ENCODE assay signal across 11 cellular contexts in genomic region chr7:37344886-37345579, GRCh38.
DNase-seq lines count a peak whose midpoint lies in the region; ATAC-seq and TF ChIP-seq lines count a peak whose summit lies in the region.
"Had no signal": no experiment of that assay in that cellular context is flagged by ENCODE, and none has a peak within 500 bp of the region (broad histone marks: within the 10 kb centered on the region; RNA-seq: fewer than 3 reads in every experiment).

No MANE protein-coding gene starts in this region.

- H3K4me1 ChIP-seq in DOHH2 (ENCODE audit: control insufficient read depth, low read length) (peaks cover 75% of the 10 kb centered on the region), OCI-LY3 (ENCODE audit: low read length) (peaks cover 39% of the 10 kb centered on the region), right atrium auricular region (peaks cover 0 to 17% of the 10 kb centered on the region in 2 donors)

- H3K9me2 ChIP-seq in DOHH2 (replicated peaks; ENCODE audit: control insufficient read depth, low read length): no peaks in the 10 kb centered on the region

- TF ChIP-seq CTCF in DOHH2 (IDR thresholded peaks at IDR 0.05; ENCODE audit: low read depth, low read length, poor library complexity, severe bottlenecking) (no peak), OCI-LY3 (IDR thresholded peaks at IDR 0.05; ENCODE audit: low read depth, low read length) (no peak), right atrium auricular region (IDR thresholded peaks at IDR 0.05) (no peak)

- H4K20me1 ChIP-seq in DOHH2 (ENCODE audit: control insufficient read depth, insufficient read depth, low read depth, low read length) (no peaks in the 10 kb centered on the region), OCI-LY3 (ENCODE audit: insufficient read depth, low read length) (peaks cover 2% of the 10 kb centered on the region; the same call in 1 of the 2 replicates)

- peak overlapping the region; percentile 84 for H3K27ac ChIP-seq in DOHH2 (ENCODE audit: low read depth, low read length)
- H3K27ac ChIP-seq in OCI-LY3 (ENCODE audit: low read length): peak overlapping the region; percentile 98
- H3K27ac ChIP-seq in right atrium auricular region: peak overlapping the region; percentile 50 to 60
- H3K27ac ChIP-seq: thoracic aorta had no signal

- H3K27me3 ChIP-seq in DOHH2 (ENCODE audit: control insufficient read depth, low read length): no peaks in the 10 kb centered on the region
- no peaks in the 10 kb centered on the region for H3K27me3 ChIP-seq in OCI-LY3 (ENCODE audit: low read depth, low read length)
- no peaks in the 10 kb centered on the region for H3K27me3 ChIP-seq in right atrium auricular region

- H3K9me3 ChIP-seq in DOHH2 (ENCODE audit: control insufficient read depth, insufficient read depth, low read length) (no peaks in the 10 kb centered on the region), OCI-LY3 (ENCODE audit: insufficient read depth, low read length) (no peaks in the 10 kb centered on the region), right atrium auricular region (no peaks in the 10 kb centered on the region)
- H3K9me3 ChIP-seq: thoracic aorta had no signal

- peak overlapping the region; percentile 40; the same call in 1 of the 2 replicates for H3K9ac ChIP-seq in OCI-LY3 (ENCODE audit: low read length)

- DNase-seq in right atrium auricular region (ENCODE audit: low spot score) (no peak), NOMO-1 treated with dmso at 0.1 percent for 144 hours (lab: John Stamatoyannopoulos, UW; ENCODE audit: unreplicated experiment) (no peak), epidermal melanocyte (ENCODE audit: insufficient read length, low spot score) (no peak), 8988T (no peak), cerebellar nuclear complex (lab: John Stamatoyannopoulos, UW) (no peak)
- DNase-seq: DMS79 treated with DMSO at 0.1 percent for 48 hours, NCI-H345 had no signal

- H3K4me2 ChIP-seq in DOHH2 (ENCODE audit: low read length) (peak overlapping the region; percentile 96), OCI-LY3 (ENCODE audit: low read length) (peak overlapping the region; percentile 89)

- H3K79me2 ChIP-seq in DOHH2 (ENCODE audit: control insufficient read depth, low read length): peaks cover 37% of the 10 kb centered on the region
- H3K79me2 ChIP-seq in OCI-LY3 (ENCODE audit: low read length): peaks cover 59% of the 10 kb centered on the region

- H3K4me3 ChIP-seq in DOHH2 (ENCODE audit: low read length): peak overlapping the region; percentile 49
- H3K4me3 ChIP-seq in OCI-LY3 (ENCODE audit: low read length): peak overlapping the region; percentile 38
- H3K4me3 ChIP-seq in right atrium auricular region: no peak overlapping the region
- H3K4me3 ChIP-seq: thoracic aorta had no signal

- H3K36me3 ChIP-seq in DOHH2 (ENCODE audit: control insufficient read depth, low read length): peaks cover 13% of the 10 kb centered on the region
- H3K36me3 ChIP-seq in OCI-LY3 (replicated peaks; ENCODE audit: low read depth, low read length): peaks cover 14% of the 10 kb centered on the region
- H3K36me3 ChIP-seq in right atrium auricular region: no peaks in the 10 kb centered on the region
- H3K36me3 ChIP-seq: thoracic aorta had no signal

- peaks cover 17% of the 10 kb centered on the region for H3F3A ChIP-seq in DOHH2 (ENCODE audit: control insufficient read depth, insufficient read depth)

- peak; percentile 37 for ATAC-seq in GM21723 (IDR thresholded peaks at IDR 0.05; ENCODE audit: unreplicated experiment)

- no peak overlapping the region for H2AFZ ChIP-seq in OCI-LY3 (ENCODE audit: low read depth, low read length)

Comparison
In these comparisons a context has a peak if more than half of its experiments do, and no peak if none do; other contexts are left out.
1. H3K4me3 ChIP-seq: peak in DOHH2 (single experiment) and OCI-LY3 (single experiment); none in right atrium auricular region (0 of 2).
2. Peak in every context shown above with its lines, with median percentiles within 50 percentile points of each other: H3K27ac ChIP-seq.